In the genomic region with DNA sequence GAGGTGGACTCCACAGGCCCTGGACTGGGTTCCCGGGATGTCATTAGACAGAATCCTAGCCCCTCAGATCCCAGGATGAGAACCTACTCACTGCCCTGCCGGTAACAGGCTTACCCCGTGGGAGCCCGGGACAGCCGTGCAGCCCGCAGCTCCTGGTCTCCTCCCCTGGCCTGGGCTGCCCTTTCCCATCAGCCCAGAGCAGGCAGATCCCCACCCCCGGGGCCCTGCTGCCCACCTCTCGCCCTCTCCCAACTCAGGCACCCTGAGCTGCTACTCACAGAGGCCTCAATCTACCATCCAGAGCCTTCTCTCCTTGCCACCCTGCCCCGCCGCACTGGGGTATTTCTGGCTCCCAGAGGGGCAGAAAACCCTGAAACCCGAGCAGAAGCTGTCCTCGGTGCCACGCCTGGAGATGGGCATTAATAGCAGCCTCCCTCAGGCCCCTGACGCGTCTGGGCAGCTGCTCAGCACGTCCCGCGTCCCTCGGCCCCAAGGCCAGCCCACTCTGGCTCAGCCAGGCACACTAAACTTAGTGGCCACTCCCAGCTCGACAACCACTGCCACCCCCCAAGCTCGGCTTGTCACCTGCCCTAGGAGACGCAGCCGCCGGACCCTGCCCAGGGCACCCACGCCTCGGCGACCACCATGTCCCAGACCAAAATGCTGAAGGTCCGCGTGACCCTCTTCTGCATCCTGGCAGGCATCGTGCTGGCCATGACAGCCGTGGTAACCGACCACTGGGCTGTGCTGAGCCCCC, we compare ENCODE assay signal across 24 cellular contexts. TPM values are rescaled to one million over a fixed set of nuclear protein-coding genes. Genes with fewer than 3 reads are reported as not detected.
"Had no signal": no experiment of that assay in that cellular context is flagged by ENCODE, and none has a peak within 500 bp of the region (broad histone marks: within the 10 kb centered on the region; RNA-seq: fewer than 3 reads in every experiment).

CACNG1 (plus strand) TSS at position 539 of the 757 bp plus-strand sequence; CDS start at position 646, 107 bp downstream.

- H3K4me1 Mint-ChIP-seq: activated T-helper 17 cell treated with anti-CD3 and anti-CD28 coated beads, Interleukin-2, amount 50 U/mL, for 72 hours had no signal

- H3K4me3 ChIP-seq: cardiac muscle cell had no signal

- ATAC-seq: activated CD4-positive, CD25-positive, alpha-beta regulatory T cell treated with anti-CD3 and anti-CD28 coated beads, Interleukin-2, amount 50 U/mL, for 24 hours; activated T-cell treated with anti-CD3 and anti-CD28 coated beads, Interleukin-2, amount 50 U/mL, for 4 hours; activated T-helper 17 cell treated with anti-CD3 and anti-CD28 coated beads, Interleukin-2, amount 50 U/mL, for 72 hours had no signal

- H3K36me3 ChIP-seq: brain microvascular endothelial cell, cardiac muscle cell had no signal

- H3K4me3 Mint-ChIP-seq: activated naive CD4-positive, alpha-beta T cell treated with anti-CD3 and anti-CD28 coated beads for 36 hours; activated naive CD8-positive, alpha-beta T cell; activated T-cell treated with anti-CD3 and anti-CD28 coated beads, Interleukin-2, amount 50 U/mL, for 4 hours; activated T-helper 17 cell treated with anti-CD3 and anti-CD28 coated beads, Interleukin-2, amount 50 U/mL, for 72 hours; T-helper 1 cell treated with Interleukin-12 subunit alpha and Interleukin-12 subunit beta and Interleukin-4 antibody, amounts not matched to agents 30 μg/mL and 1 μg/mL, for 36 hours had no signal

- DNase-seq: activated CD4-positive, alpha-beta T cell treated with anti-CD3 and anti-CD28 coated beads for 4 hours; activated CD4-positive, alpha-beta T cell treated with anti-CD3 and anti-CD28 coated beads, Interleukin-2, amount 50 U/mL, for 48 hours; activated CD8-positive, alpha-beta memory T cell treated with anti-CD3 and anti-CD28 coated beads for 24 hours; activated gamma-delta T cell; activated naive CD4-positive, alpha-beta T cell treated with anti-CD3 and anti-CD28 coated beads for 36 hours; activated T-cell treated with anti-CD3 and anti-CD28 coated beads, Interleukin-2, amount 50 U/mL, for 4 hours; brain microvascular endothelial cell; Karpas-422; MM.1S; NCI-H1105; NCI-H1436; NCI-H1694 treated with DMSO at 0.1 percent for 48 hours; NCI-H2029 treated with DMSO at 0.1 percent for 48 hours; NCI-H345; NCI-H510A; NK-92 treated with Interleukin-12 subunit alpha and Interleukin-12 subunit beta, amount 100 ng/mL, for 24 hours; OCI-M1; RPMI8226 had no signal

- H3K27ac ChIP-seq: brain microvascular endothelial cell, cardiac muscle cell had no signal

- H3K27me3 ChIP-seq: brain microvascular endothelial cell, cardiac muscle cell had no signal

- H3K27ac Mint-ChIP-seq: activated naive CD4-positive, alpha-beta T cell treated with anti-CD3 and anti-CD28 coated beads for 36 hours; activated naive CD8-positive, alpha-beta T cell; activated T-helper 17 cell treated with anti-CD3 and anti-CD28 coated beads, Interleukin-2, amount 50 U/mL, for 72 hours; T-helper 1 cell treated with Interleukin-12 subunit alpha and Interleukin-12 subunit beta and Interleukin-4 antibody, amounts not matched to agents 30 μg/mL and 1 μg/mL, for 36 hours had no signal

RNA-seq across cellular contexts. Expression of gene CACNG1, which starts in this region (rescaled TPM):
- total RNA-seq: activated naive CD4-positive, alpha-beta T cell treated with anti-CD3 and anti-CD28 coated beads for 36 hours; activated T-cell treated with anti-CD3 and anti-CD28 coated beads, Interleukin-2, amount 50 U/mL, for 4 hours; activated T-helper 17 cell treated with anti-CD3 and anti-CD28 coated beads, Interleukin-2, amount 50 U/mL, for 72 hours; cardiac muscle cell; Right ventricle myocardium inferior had no signal
- polyA plus RNA-seq: cardiac muscle cell had no signal
